Comparison of ENCODE assay signal across 1 cellular context in the genomic region with DNA sequence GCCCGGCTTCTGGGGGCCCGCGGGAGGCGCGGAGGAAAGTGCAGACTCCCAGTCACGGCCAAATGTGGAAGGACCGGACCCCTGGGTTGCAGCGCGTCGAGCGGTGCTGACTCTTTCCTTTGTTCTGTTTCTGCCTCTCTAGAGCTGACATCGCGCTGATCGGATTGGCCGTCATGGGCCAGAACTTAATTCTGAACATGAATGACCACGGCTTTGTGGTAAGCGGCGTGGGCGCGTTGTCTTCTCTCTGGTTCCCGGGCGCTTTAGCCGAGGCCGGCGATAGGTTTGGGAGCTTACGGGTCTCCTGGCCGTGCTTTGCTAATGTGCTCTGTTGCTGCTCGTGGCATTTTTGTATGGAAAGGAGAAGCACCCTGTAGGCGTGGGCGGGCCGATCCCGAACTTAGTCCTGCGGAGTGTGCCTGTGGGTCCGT.
TF ChIP-seq lines count a peak whose summit lies in the region.

No MANE protein-coding gene starts in this region.

TF ChIP-seq in GM12878, 131 proteins besides CTCF, POLR2A, EP300 and RAD21:
- no peak for TF ChIP-seq ZBED1 (IDR thresholded peaks at IDR 0.05; ENCODE audit: borderline replicate concordance)
- no peak for TF ChIP-seq ZNF384 (IDR thresholded peaks at IDR 0.05; ENCODE audit: borderline replicate concordance, low read depth, low read length)
- no peak for TF ChIP-seq IKZF2 (IDR thresholded peaks at IDR 0.05)
- TF ChIP-seq YBX1 (IDR thresholded peaks at IDR 0.05), result no peak
- no peak for TF ChIP-seq HCFC1 (IDR thresholded peaks at IDR 0.05; ENCODE audit: low read length)
- TF ChIP-seq LARP7 (IDR thresholded peaks at IDR 0.05), result 0 out of 2 replicates have a peak, but pooled peaks have one; percentile 13
- TF ChIP-seq, protein P1, sequence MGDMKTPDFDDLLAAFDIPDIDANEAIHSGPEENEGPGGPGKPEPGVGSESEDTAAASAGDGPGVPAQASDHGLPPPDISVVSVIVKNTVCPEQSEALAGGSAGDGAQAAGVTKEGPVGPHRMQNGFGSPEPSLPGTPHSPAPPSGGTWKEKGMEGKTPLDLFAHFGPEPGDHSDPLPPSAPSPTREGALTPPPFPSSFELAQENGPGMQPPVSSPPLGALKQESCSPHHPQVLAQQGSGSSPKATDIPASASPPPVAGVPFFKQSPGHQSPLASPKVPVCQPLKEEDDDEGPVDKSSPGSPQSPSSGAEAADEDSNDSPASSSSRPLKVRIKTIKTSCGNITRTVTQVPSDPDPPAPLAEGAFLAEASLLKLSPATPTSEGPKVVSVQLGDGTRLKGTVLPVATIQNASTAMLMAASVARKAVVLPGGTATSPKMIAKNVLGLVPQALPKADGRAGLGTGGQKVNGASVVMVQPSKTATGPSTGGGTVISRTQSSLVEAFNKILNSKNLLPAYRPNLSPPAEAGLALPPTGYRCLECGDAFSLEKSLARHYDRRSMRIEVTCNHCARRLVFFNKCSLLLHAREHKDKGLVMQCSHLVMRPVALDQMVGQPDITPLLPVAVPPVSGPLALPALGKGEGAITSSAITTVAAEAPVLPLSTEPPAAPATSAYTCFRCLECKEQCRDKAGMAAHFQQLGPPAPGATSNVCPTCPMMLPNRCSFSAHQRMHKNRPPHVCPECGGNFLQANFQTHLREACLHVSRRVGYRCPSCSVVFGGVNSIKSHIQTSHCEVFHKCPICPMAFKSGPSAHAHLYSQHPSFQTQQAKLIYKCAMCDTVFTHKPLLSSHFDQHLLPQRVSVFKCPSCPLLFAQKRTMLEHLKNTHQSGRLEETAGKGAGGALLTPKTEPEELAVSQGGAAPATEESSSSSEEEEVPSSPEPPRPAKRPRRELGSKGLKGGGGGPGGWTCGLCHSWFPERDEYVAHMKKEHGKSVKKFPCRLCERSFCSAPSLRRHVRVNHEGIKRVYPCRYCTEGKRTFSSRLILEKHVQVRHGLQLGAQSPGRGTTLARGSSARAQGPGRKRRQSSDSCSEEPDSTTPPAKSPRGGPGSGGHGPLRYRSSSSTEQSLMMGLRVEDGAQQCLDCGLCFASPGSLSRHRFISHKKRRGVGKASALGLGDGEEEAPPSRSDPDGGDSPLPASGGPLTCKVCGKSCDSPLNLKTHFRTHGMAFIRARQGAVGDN (IDR thresholded peaks at IDR 0.05), result no peak
- TF ChIP-seq FOXM1 (IDR thresholded peaks at IDR 0.05; ENCODE audit: low read depth, low read length), result no peak
- TF ChIP-seq KLF5 (IDR thresholded peaks at IDR 0.05; ENCODE audit: partially characterized antibody), result no peak
- 0 out of 2 replicates have a peak, but pooled peaks have one; percentile 1 for TF ChIP-seq PAX5 (IDR thresholded peaks at IDR 0.05; ENCODE audit: borderline replicate concordance, low read depth, low read length)
- TF ChIP-seq RUNX3 (IDR thresholded peaks at IDR 0.05; ENCODE audit: low read length), result peak; percentile 67
